Comparison of ENCODE assay signal across 8 cellular contexts in genomic region chr7:150976529-150977381, GRCh38. TPM values are rescaled to one million over a fixed set of nuclear protein-coding genes. Genes with fewer than 3 reads are reported as not detected.
DNase-seq lines count a peak whose midpoint lies in the region; ATAC-seq lines count a peak whose summit lies in the region.

No MANE protein-coding gene starts in this region.

- CTCF ChIA-PET in activated CD4-positive, alpha-beta T cell treated with anti-CD3 and anti-CD28 coated beads for 36 hours (lab: Charles Lee): interaction anchor here (0.6 to 1.5 kb wide), 2 partner anchors 11 to 101 kb away, joined by 3 to 4 read pairs; no protein-coding TSS in a partner anchor

- H3K36me3 Mint-ChIP-seq in activated CD4-positive, alpha-beta T cell treated with anti-CD3 and anti-CD28 coated beads for 36 hours (ENCODE audit: low read depth): no peaks in the 10 kb centered on the region
- H3K36me3 Mint-ChIP-seq in stimulated activated memory B cell treated with anti-CD40 and anti-IgM and Interleukin-4, amounts not matched to agents 10 μg/mL and 1 μg/mL and 100 μg/mL, for 72 hours: no peaks in the 10 kb centered on the region

- no peak for DNase-seq in activated CD4-positive, alpha-beta T cell treated with anti-CD3 and anti-CD28 coated beads for 36 hours
- DNase-seq in activated CD4-positive, alpha-beta T cell treated with anti-CD3 and anti-CD28 coated beads, Interleukin-2, amount 50 U/mL, for 1 hour: no peak
- peak; percentile 22 for DNase-seq in NCI-H82 treated with DMSO at 0.1 percent for 48 hours (lab: John Stamatoyannopoulos, UW; ENCODE audit: unreplicated experiment)
- peak; percentile 67 for DNase-seq in left cardiac atrium
- DNase-seq in midbrain (lab: John Stamatoyannopoulos, UW): no peak

- H3K4me1 Mint-ChIP-seq in activated CD4-positive, alpha-beta T cell treated with anti-CD3 and anti-CD28 coated beads for 36 hours: peaks cover 30% of the 10 kb centered on the region
- H3K4me1 Mint-ChIP-seq in stimulated activated memory B cell treated with anti-CD40 and anti-IgM and Interleukin-4, amounts not matched to agents 10 μg/mL and 1 μg/mL and 100 μg/mL, for 72 hours: peaks cover 45% of the 10 kb centered on the region

- POLR2A ChIA-PET in activated CD4-positive, alpha-beta T cell treated with anti-CD3 and anti-CD28 coated beads for 36 hours (lab: Charles Lee): no interaction called here

- ATAC-seq in activated CD4-positive, alpha-beta T cell treated with anti-CD3 and anti-CD28 coated beads for 36 hours: no peak
- ATAC-seq in left cardiac atrium (peak; percentile 39 to 55), HG02870 (IDR thresholded peaks at IDR 0.05; ENCODE audit: unreplicated experiment) (no peak), HG02623 (IDR thresholded peaks at IDR 0.05; ENCODE audit: unreplicated experiment) (no peak)
- no peak for ATAC-seq in stimulated activated memory B cell treated with anti-CD40 and anti-IgM and Interleukin-4, amounts not matched to agents 10 μg/mL and 1 μg/mL and 100 μg/mL, for 72 hours

- intact Hi-C loops in activated CD4-positive, alpha-beta T cell treated with anti-CD3 and anti-CD28 coated beads for 36 hours (cut with DNase I, micrococcal nuclease): no loop called here
- intact Hi-C loops in left cardiac atrium (cut with DNase I): no loop called here

- no peaks in the 10 kb centered on the region for H3K9me3 Mint-ChIP-seq in activated CD4-positive, alpha-beta T cell treated with anti-CD3 and anti-CD28 coated beads for 36 hours (ENCODE audit: low read depth)
- no peaks in the 10 kb centered on the region for H3K9me3 Mint-ChIP-seq in stimulated activated memory B cell treated with anti-CD40 and anti-IgM and Interleukin-4, amounts not matched to agents 10 μg/mL and 1 μg/mL and 100 μg/mL, for 72 hours

- H3K4me3 Mint-ChIP-seq in activated CD4-positive, alpha-beta T cell treated with anti-CD3 and anti-CD28 coated beads for 36 hours: peak overlapping the region; percentile 65
- peak overlapping the region; percentile 73 for H3K4me3 Mint-ChIP-seq in stimulated activated memory B cell treated with anti-CD40 and anti-IgM and Interleukin-4, amounts not matched to agents 10 μg/mL and 1 μg/mL and 100 μg/mL, for 72 hours

- H3K27ac Mint-ChIP-seq in activated CD4-positive, alpha-beta T cell treated with anti-CD3 and anti-CD28 coated beads for 36 hours: no peak overlapping the region
- H3K27ac Mint-ChIP-seq in stimulated activated memory B cell treated with anti-CD40 and anti-IgM and Interleukin-4, amounts not matched to agents 10 μg/mL and 1 μg/mL and 100 μg/mL, for 72 hours: no peak overlapping the region

- H3K27me3 Mint-ChIP-seq in activated CD4-positive, alpha-beta T cell treated with anti-CD3 and anti-CD28 coated beads for 36 hours: peaks cover 37% of the 10 kb centered on the region
- peaks cover 39% of the 10 kb centered on the region for H3K27me3 Mint-ChIP-seq in stimulated activated memory B cell treated with anti-CD40 and anti-IgM and Interleukin-4, amounts not matched to agents 10 μg/mL and 1 μg/mL and 100 μg/mL, for 72 hours

RNA-seq across cellular contexts. Expression of gene KCNH2, which starts 1.4 kb away (rescaled TPM):
- under 1 TPM; 0.48 to 0.54 TPM for total RNA-seq in activated CD4-positive, alpha-beta T cell treated with anti-CD3 and anti-CD28 coated beads for 36 hours
- 10 to 100 TPM; 59.1 to 82.1 TPM for total RNA-seq in left cardiac atrium

RNA-seq across cellular contexts. Expression of gene NOS3, which starts 14.1 kb away (rescaled TPM):
- total RNA-seq in activated CD4-positive, alpha-beta T cell treated with anti-CD3 and anti-CD28 coated beads for 36 hours: 10 to 100 TPM in 1 of 2 experiments, 1 to 10 TPM in 1; 9.3 to 11.1 TPM
- 10 to 100 TPM; 13.1 to 63.9 TPM for total RNA-seq in left cardiac atrium

RNA-seq across cellular contexts. Expression of gene ATG9B, which starts 47.5 kb away (rescaled TPM):
- total RNA-seq in activated CD4-positive, alpha-beta T cell treated with anti-CD3 and anti-CD28 coated beads for 36 hours: 10 to 100 TPM in 1 of 2 experiments, 1 to 10 TPM in 1; 6.9 to 10.0 TPM
- under 1 TPM; 0.13 to 0.32 TPM for total RNA-seq in left cardiac atrium

RNA-seq across cellular contexts. Expression of gene ABCB8, which starts 51.5 kb away (rescaled TPM):
- 10 to 100 TPM; 41.9 to 44.5 TPM for total RNA-seq in activated CD4-positive, alpha-beta T cell treated with anti-CD3 and anti-CD28 coated beads for 36 hours
- total RNA-seq in left cardiac atrium: 10 to 100 TPM; 20.1 to 21.6 TPM

Comparison
In these comparisons a context has a peak if more than half of its experiments do, and no peak if none do; other contexts are left out.
1. ATAC-seq: peak in left cardiac atrium (2 of 2); none in activated CD4-positive, alpha-beta T cell treated with anti-CD3 and anti-CD28 coated beads for 36 hours (single experiment), stimulated activated memory B cell treated with anti-CD40 and anti-IgM and Interleukin-4, amounts not matched to agents 10 μg/mL and 1 μg/mL and 100 μg/mL, for 72 hours (single experiment), HG02870 (single experiment) and HG02623 (single experiment).
2. DNase-seq: peak in NCI-H82 treated with DMSO at 0.1 percent for 48 hours (single experiment) and left cardiac atrium (single experiment); none in activated CD4-positive, alpha-beta T cell treated with anti-CD3 and anti-CD28 coated beads for 36 hours (single experiment), activated CD4-positive, alpha-beta T cell treated with anti-CD3 and anti-CD28 coated beads, Interleukin-2, amount 50 U/mL, for 1 hour (single experiment) and midbrain (single experiment).
3. RNA of gene KCNH2, which starts 1.4 kb away (total RNA-seq): 59.1 to 82.1 TPM in left cardiac atrium; 0.48 to 0.54 TPM in activated CD4-positive, alpha-beta T cell treated with anti-CD3 and anti-CD28 coated beads for 36 hours; every median in the first group is over 10 times any median in the second.
4. RNA of gene ATG9B, which starts 47.5 kb away (total RNA-seq): 6.9 to 10.0 TPM in activated CD4-positive, alpha-beta T cell treated with anti-CD3 and anti-CD28 coated beads for 36 hours; 0.13 to 0.32 TPM in left cardiac atrium; every median in the first group is over 4 times any median in the second.